8 cellular contexts compared by ENCODE assay signal in the genomic region with DNA sequence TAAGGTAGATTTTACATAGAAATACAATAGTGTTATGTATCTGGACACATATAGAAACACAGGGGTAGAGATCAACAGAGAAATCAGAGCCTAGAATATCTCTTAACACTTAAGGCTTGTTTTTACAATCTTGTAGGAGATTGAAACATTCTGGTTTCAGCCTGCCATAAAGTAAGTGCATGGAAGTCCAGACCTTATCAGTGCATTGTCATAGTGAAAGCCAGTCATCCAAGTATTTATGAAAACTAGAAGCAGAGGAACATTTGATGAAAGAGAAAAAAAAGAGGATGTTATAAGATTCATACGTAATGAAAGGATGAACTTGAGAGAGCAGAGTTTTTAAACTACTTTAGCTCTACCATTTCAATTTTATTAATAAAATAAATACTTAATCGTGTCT.
"Had no signal": no experiment of that assay in that cellular context is flagged by ENCODE, and none has a peak within 500 bp of the region (broad histone marks: within the 10 kb centered on the region; RNA-seq: fewer than 3 reads in every experiment).

No MANE protein-coding gene starts in this region.

- H3K4me1 Mint-ChIP-seq: IgD-negative memory B cell had no signal

- H3K4me2 ChIP-seq: KMS-11 had no signal

- ATAC-seq: HepG2 had no signal

- H3K27ac ChIP-seq: HL-60, KMS-11 had no signal

- H3K36me3 Mint-ChIP-seq: IgD-negative memory B cell had no signal

- H3K27me3 Mint-ChIP-seq: IgD-negative memory B cell had no signal

- DNase-seq: IMR-90, KBM-7, KG1 had no signal

- H3K27ac Mint-ChIP-seq: IgD-negative memory B cell had no signal

- FAIRE-seq: HepG2, HTR-8/SVneo had no signal

- H3K4me3 Mint-ChIP-seq: IgD-negative memory B cell had no signal

- H3K9ac ChIP-seq: KMS-11 had no signal
